8 cellular contexts compared by ENCODE assay signal in the genomic region with DNA sequence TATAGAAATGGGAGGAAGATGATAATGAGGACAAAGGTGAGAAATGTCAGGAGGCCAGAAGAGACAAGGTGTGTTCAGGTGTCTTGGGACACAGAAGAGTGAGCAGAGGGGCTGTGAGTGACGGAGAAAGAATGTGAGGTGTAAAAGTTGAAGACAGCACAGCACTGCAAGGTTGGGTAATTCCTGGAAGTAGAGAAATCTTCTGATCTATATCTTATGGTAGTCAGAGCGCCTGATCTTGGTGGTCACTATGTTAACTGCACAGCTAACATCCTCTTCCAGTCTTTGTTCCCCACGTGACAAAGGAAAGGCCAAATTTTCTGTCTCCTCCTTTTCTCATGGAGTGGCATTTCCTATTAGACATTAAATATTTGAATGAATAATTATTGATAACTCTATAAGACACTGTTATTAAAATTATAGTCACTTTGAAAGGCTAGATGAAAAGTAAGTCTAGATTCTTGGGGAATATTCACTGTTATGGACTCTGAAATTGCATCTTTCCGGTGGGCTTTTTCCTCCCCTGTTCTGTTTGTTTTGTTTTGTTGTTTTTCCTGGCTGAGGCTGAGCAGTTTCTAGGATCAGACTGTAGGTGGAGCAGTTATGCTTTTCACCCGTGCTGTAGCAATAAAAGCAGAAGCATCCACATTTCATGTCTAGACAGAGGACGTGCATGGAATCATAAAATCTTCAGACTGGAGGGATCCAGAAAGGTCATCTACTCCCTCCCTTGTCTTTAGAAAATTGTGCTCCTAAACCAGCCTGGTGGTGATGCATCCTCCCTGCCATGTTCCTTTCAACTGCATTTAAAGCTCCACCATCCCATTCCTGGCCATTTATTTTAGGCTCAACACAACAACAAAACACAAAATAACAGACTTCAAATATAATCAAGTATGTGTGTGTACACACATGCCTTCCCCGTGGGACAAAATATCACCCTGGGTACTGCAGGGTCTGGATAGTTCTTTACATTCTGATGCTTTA. TPM values are rescaled to one million over a fixed set of nuclear protein-coding genes. Genes with fewer than 3 reads are reported as not detected.
DNase-seq lines count a peak whose midpoint lies in the region; ATAC-seq and TF ChIP-seq lines count a peak whose summit lies in the region.

No MANE protein-coding gene starts in this region.

- no peak overlapping the region for H3K4me3 ChIP-seq in HL-60 (replicated peaks; ENCODE audit: insufficient read depth, low read length)
- H3K4me3 ChIP-seq in PC-9, result no peak overlapping the region
- H3K4me3 ChIP-seq in thyroid gland (replicated peaks in 1 of 3), result no peak overlapping the region

- H3K9me2 ChIP-seq in PC-9 (ENCODE audit: insufficient read depth), result no peaks in the 10 kb centered on the region

- H3K27me3 ChIP-seq in HL-60 (ENCODE audit: insufficient read depth, poor library complexity, severe bottlenecking), result no peaks in the 10 kb centered on the region
- H3K27me3 ChIP-seq in PC-9 (ENCODE audit: insufficient read depth, low read depth), result peaks cover 58% of the 10 kb centered on the region
- H3K27me3 ChIP-seq in thyroid gland, result no peaks in the 10 kb centered on the region

- H3K79me2 ChIP-seq in PC-9 (ENCODE audit: low read depth), result no peaks in the 10 kb centered on the region

- H3K4me1 ChIP-seq in PC-9 (replicated peaks; ENCODE audit: insufficient read depth), result no peaks in the 10 kb centered on the region
- no peaks in the 10 kb centered on the region for H3K4me1 ChIP-seq in thyroid gland

- H3K9me3 ChIP-seq in PC-9 (ENCODE audit: insufficient read depth, low read depth) (0 out of 2 replicates have a peak, but pooled peaks cover 5% of the 10 kb centered on the region), thyroid gland (no peaks in the 10 kb centered on the region)

- peak; percentile 75 for TF ChIP-seq CTCF in HL-60 (IDR thresholded peaks at IDR 0.05; ENCODE audit: insufficient read depth, low read length)
- TF ChIP-seq CTCF in PC-9 (conservative IDR thresholded peaks at IDR 0.05), result peak; percentile 85
- TF ChIP-seq CTCF in thyroid gland (IDR thresholded peaks at IDR 0.05), result peak in 5 of 6 experiments; percentile 25 to 87 (median 75)

- H4K20me1 ChIP-seq in PC-9 (ENCODE audit: insufficient read depth), result no peaks in the 10 kb centered on the region

- H3K36me3 ChIP-seq in PC-9 (ENCODE audit: low read depth) (no peaks in the 10 kb centered on the region), thyroid gland (no peaks in the 10 kb centered on the region)

- POLR2A ChIA-PET in PC-9 (lab: Charles Lee; ENCODE audit: unreplicated experiment), result no interaction called here

- WGBS in thyroid gland, 2 donors, result 24% methylated on average over 7 of the region's 7 CpGs

- H3K27ac ChIP-seq in HL-60 (replicated peaks) (no peak overlapping the region), PC-9 (no peak overlapping the region), thyroid gland (no peak overlapping the region)

- no peaks in the 10 kb centered on the region for H3F3A ChIP-seq in PC-9 (ENCODE audit: insufficient read depth, low read depth)

- no peak for TF ChIP-seq POLR2A in thyroid gland (IDR thresholded peaks at IDR 0.05)

- ATAC-seq in left lobe of liver, result peak; percentile 84
- no peak for ATAC-seq in GM18502 (IDR thresholded peaks at IDR 0.05; ENCODE audit: poor library complexity, unreplicated experiment)

- no TSS peak for BruUV-seq in PC-9 (replicated peaks; lab: Mats Ljungman, UMichigan)

- H2AFZ ChIP-seq in PC-9, result no peak overlapping the region

- intact Hi-C loops in PC-9 (cut with micrococcal nuclease; ENCODE audit: unreplicated experiment) (loop anchor here (1.0 to 2.0 kb wide), 3 partner anchors 26 to 1186 kb away; no protein-coding TSS in a partner anchor), thyroid gland (cut with DNase I) (loop anchor here (5.0 kb wide), 1 partner anchor 273 kb away; no protein-coding TSS in a partner anchor)

- CTCF ChIA-PET in PC-9 (lab: Charles Lee), result interaction anchor here (0.6 kb wide), 3 partner anchors 186 to 1264 kb away, joined by 3 to 5 read pairs (median 4); no protein-coding TSS in a partner anchor

- H3K4me2 ChIP-seq in PC-9, result no peak overlapping the region

- DNase-seq in stimulated activated CD4-positive, alpha-beta T cell treated with anti-CD3 and anti-CD28 coated beads, Interleukin-4, amount 100 ng/mL, for 24 hours, result peak; percentile 31
- no peak for DNase-seq in stimulated activated CD4-positive, alpha-beta T cell treated with anti-CD3 and anti-CD28 coated beads, Interleukin-4, amount 100 ng/mL, for 1 hour
- peak; percentile 23 to 64 for DNase-seq in HL-60 (ENCODE audit: low read depth in 1 of 2, low spot score in 1 of 2)
- DNase-seq in PC-9, result peak in 1 of 2 experiments; percentile 2
- DNase-seq in cerebellum (ENCODE audit: low spot score), result peak; percentile 68
- DNase-seq in left lobe of liver (ENCODE audit: low spot score), result no peak
- DNase-seq in thyroid gland, result peak; percentile 6 to 7

RNA-seq across cellular contexts. Expression of a gene that starts 26.6 kb away (rescaled TPM):
- total RNA-seq in PC-9 (2021), result 10.2 and 16.9 TPM in 2 replicates
- total RNA-seq in cerebellum, result 110 TPM
- 85.5 TPM for total RNA-seq in left lobe of liver
- total RNA-seq in thyroid gland, result 10 to 100 TPM; 37.2 to 68.9 (median 40.0) TPM

Comparison
In these comparisons a context has a peak if more than half of its experiments do, and no peak if none do; other contexts are left out.
1. DNase-seq: peak in stimulated activated CD4-positive, alpha-beta T cell treated with anti-CD3 and anti-CD28 coated beads, Interleukin-4, amount 100 ng/mL, for 24 hours (single experiment), HL-60 (2 of 2), cerebellum (single experiment) and thyroid gland (2 of 2); none in stimulated activated CD4-positive, alpha-beta T cell treated with anti-CD3 and anti-CD28 coated beads, Interleukin-4, amount 100 ng/mL, for 1 hour (single experiment) and left lobe of liver (single experiment).
2. Peak in every context shown above with its lines, with median percentiles within 50 percentile points of each other: CTCF ChIP-seq.